Comparison of ENCODE assay signal across 8 cellular contexts in the genomic region with DNA sequence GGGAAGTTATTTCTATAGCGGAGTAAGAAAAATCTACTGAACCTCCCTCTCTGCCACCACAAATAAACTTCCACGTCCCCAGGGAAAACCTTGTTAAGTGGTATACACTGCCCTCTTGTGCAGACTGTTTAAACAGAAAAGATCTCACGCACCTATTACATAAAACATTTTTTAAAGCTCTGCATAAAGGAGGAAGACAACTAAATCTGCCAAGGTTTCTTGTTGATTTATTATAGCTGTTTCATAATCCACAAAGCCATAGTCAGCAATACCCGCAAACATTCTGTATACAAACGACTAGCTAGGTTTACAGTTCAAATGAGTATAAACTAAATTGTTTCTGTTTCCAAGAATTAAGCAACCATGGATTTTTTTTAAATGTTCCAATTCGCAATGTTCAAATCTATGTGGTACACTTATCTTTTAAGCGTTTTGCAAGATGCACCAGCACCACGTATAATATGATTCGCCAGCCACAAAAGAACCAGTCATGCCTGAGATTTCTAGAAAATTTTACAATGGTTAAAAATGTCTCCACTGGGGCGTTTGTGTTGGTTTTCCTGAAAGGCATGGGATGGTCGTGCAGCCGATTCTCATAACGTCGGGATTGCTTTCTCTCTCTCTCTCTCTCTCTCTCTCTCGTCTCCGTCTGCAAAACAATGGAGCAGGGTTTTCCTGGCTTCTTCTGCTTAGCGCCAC.
A peak's percentile ranks its signal among the peaks of the same experiment; 100 is the strongest.
DNase-seq lines count a peak whose midpoint lies in the region; ATAC-seq and TF ChIP-seq lines count a peak whose summit lies in the region.

No MANE protein-coding gene starts in this region.

- H3K4me3 ChIP-seq in NB4 (ENCODE audit: low read depth, low read length) (no peak overlapping the region), ascending aorta (peak overlapping the region; percentile 16 to 49), left lung (no peak overlapping the region)

- H3K27me3 ChIP-seq in ascending aorta (no peaks in the 10 kb centered on the region), left lung (no peaks in the 10 kb centered on the region)

- DNase-seq in AG08395 (ENCODE audit: low spot score) (peak; percentile 65), NB4 (ENCODE audit: low read depth) (peak; percentile 64), ascending aorta (ENCODE audit: low spot score in 2 of 2) (no peak), left lung (no peak), T1000 (lab: John Stamatoyannopoulos, UW) (no peak)
- DNase-seq in stimulated activated CD4-positive, alpha-beta T cell treated with anti-CD3 and anti-CD28 coated beads, Interleukin-4, amount 100 ng/mL, for 4 hours, result no peak

- TF ChIP-seq POLR2A in NB4 (IDR thresholded peaks at IDR 0.05; ENCODE audit: extremely low read depth, insufficient read length), result no peak

- peak; percentile 82 for ATAC-seq in left lung
- ATAC-seq in HG02642 (IDR thresholded peaks at IDR 0.05; ENCODE audit: poor library complexity, unreplicated experiment), result no peak
- ATAC-seq in GM21515 (IDR thresholded peaks at IDR 0.05; ENCODE audit: unreplicated experiment), result no peak

- H3K9me3 ChIP-seq in ascending aorta, result no peaks in the 10 kb centered on the region
- no peaks in the 10 kb centered on the region for H3K9me3 ChIP-seq in left lung

- H3K4me1 ChIP-seq in ascending aorta (no peaks in the 10 kb centered on the region), left lung (no peaks in the 10 kb centered on the region)

- intact Hi-C loops in ascending aorta (cut with DNase I), result no loop called here
- intact Hi-C loops in left lung (cut with DNase I), result no loop called here

- no peak for TF ChIP-seq CTCF in NB4 (IDR thresholded peaks at IDR 0.05; ENCODE audit: low read depth, low read length)
- peak in 2 of 3 experiments; percentile 6 to 29 for TF ChIP-seq CTCF in ascending aorta (IDR thresholded peaks at IDR 0.05)
- peak in 1 of 2 donors; percentile 15 for TF ChIP-seq CTCF in left lung (IDR thresholded peaks at IDR 0.05)

- H3K36me3 ChIP-seq in ascending aorta (no peaks in the 10 kb centered on the region), left lung (no peaks in the 10 kb centered on the region)

- no peak overlapping the region for H3K27ac ChIP-seq in ascending aorta
- peak overlapping the region in 1 of 2 donors; percentile 13 for H3K27ac ChIP-seq in left lung

Comparison
In these comparisons a context has a peak if more than half of its experiments do, and no peak if none do; other contexts are left out.
1. DNase-seq: peak in AG08395 (single experiment) and NB4 (single experiment); none in ascending aorta (0 of 2), left lung (0 of 2), T1000 (single experiment) and stimulated activated CD4-positive, alpha-beta T cell treated with anti-CD3 and anti-CD28 coated beads, Interleukin-4, amount 100 ng/mL, for 4 hours (0 of 2).
2. H3K4me3 ChIP-seq: peak in ascending aorta (2 of 2); none in NB4 (single experiment) and left lung (0 of 2).